Comparison of ENCODE assay signal across 23 cellular contexts in the genomic region with DNA sequence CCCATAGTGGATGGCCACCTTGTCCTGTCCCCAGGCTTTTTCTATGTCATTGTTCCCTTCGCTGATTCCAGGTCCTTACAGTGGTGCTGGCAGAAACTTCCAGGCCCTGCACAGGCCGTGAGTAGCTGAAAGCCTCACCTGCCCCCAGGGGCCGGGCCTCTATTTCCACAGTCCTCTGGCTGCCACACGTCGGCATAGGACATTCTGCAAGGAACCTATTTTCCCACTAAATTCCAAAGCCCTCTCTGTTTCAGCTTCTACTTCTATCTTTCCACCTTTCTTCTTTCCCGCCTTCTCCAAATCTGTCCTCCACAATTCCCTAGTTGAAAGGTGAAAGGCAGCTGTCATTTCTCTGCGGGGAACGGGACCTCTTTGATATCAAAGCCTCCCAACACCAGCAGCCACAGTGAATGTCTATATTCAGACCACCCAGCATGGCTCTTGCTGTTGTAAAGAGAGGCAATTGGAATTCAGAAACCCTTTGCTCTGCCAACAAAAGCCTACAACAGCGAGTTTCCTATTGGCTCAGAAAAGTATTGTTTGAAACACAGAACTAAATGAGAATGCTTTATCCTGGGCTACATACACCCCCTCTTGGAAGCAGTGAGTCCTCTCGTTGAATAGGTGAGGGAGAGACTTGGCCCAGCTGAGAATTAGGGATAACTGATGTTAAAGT.
"Had no signal": no experiment of that assay in that cellular context is flagged by ENCODE, and none has a peak within 500 bp of the region (broad histone marks: within the 10 kb centered on the region; RNA-seq: fewer than 3 reads in every experiment).

No MANE protein-coding gene starts in this region.

- FAIRE-seq: endometrium, small intestine had no signal

- H3K27me3 ChIP-seq: foreskin keratinocyte, transverse colon, uterus had no signal

- H3K4me3 ChIP-seq: stomach, suprapubic skin, transverse colon, uterus had no signal

- ATAC-seq: activated CD4-positive, alpha-beta T cell treated with anti-CD3 and anti-CD28 coated beads for 36 hours; activated naive CD8-positive, alpha-beta T cell treated with anti-CD3 and anti-CD28 coated beads, Interleukin-2, amount 50 U/mL, for 24 hours; activated T-cell treated with anti-CD3 and anti-CD28 coated beads, Interleukin-2, amount 50 U/mL, for 72 hours; foreskin keratinocyte; left cardiac atrium; sciatic nerve; stimulated activated memory B cell treated with anti-CD40 and anti-IgM and Interleukin-4, amounts not matched to agents 10 μg/mL and 1 μg/mL and 100 μg/mL, for 72 hours; T-cell had no signal

- H2AFZ ChIP-seq: parathyroid adenoma had no signal

- H3K79me2 ChIP-seq: parathyroid adenoma had no signal

- H3K9ac ChIP-seq: parathyroid adenoma had no signal

- H3K4me1 ChIP-seq: foreskin keratinocyte, parathyroid adenoma, stomach, suprapubic skin, uterus had no signal

- H3K36me3 ChIP-seq: stomach, suprapubic skin, transverse colon, uterus had no signal

- DNase-seq: activated CD4-positive, alpha-beta T cell treated with anti-CD3 and anti-CD28 coated beads for 36 hours; activated CD4-positive, alpha-beta T cell treated with anti-CD3 and anti-CD28 coated beads, Interleukin-2, amount 50 U/mL, for 48 hours; activated effector memory CD4-positive, alpha-beta T cell treated with anti-CD3 and anti-CD28 coated beads, Interleukin-2, amount 50 U/mL, for 16 hours; activated naive CD4-positive, alpha-beta T cell treated with anti-CD3 and anti-CD28 coated beads, Interleukin-2, amount 50 U/mL, for 16 hours; activated naive CD8-positive, alpha-beta T cell treated with anti-CD3 and anti-CD28 coated beads, Interleukin-2, amount 50 U/mL, for 24 hours; activated T-cell treated with anti-CD3 and anti-CD28 coated beads, Interleukin-2, amount 50 U/mL, for 72 hours; anterior cingulate cortex; effector CD4-positive, alpha-beta T cell; erythroblast; foreskin keratinocyte; islet precursor cell; left cardiac atrium; small intestine; stimulated activated CD4-positive, alpha-beta T cell treated with anti-CD3 and anti-CD28 coated beads, Interleukin-2, amount 100 ng/mL, for 24 hours; stomach; transverse colon; uterus had no signal

- H3K9me3 ChIP-seq: stomach, suprapubic skin, transverse colon had no signal

- H3K27ac ChIP-seq: foreskin keratinocyte, parathyroid adenoma, stomach, suprapubic skin, transverse colon, uterus had no signal
